8 cellular contexts compared by ENCODE assay signal in the genomic region with DNA sequence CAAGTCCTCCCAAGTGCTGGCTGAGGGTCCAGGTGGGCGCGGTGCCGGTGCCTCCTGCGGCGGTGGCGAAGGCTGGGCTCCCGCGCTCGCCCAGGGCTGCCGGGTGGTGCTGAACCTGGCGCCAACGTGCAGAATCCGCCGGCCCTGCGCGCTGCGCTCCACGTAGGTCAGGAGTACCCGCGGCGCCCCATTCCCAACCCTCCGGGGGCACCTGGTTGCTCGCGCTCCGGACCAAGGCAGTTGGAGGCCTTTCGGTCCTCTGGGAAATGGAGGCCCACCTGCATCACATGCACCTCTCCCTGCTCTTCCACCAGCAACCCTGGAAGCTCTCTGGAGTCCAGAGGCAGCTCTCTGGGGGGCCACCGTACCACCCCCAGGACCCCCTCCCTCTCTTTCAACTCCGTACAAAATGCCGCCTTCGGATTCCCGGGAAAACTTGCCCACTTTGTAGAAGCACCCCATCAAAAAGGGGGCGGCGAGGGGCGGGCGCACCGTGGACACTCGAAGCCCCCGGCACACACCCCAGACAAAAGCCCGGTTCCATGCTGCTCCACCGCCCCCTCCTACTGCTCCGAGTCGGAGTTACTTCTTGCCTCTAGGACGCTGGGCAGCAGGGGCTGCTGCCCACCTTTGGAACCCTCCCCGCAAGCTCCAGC.
DNase-seq lines count a peak whose midpoint lies in the region; ATAC-seq and TF ChIP-seq lines count a peak whose summit lies in the region.

No MANE protein-coding gene starts in this region.

- ATAC-seq in HG02610 (IDR thresholded peaks at IDR 0.05; ENCODE audit: unreplicated experiment) (peak; percentile 23), GM21360 (IDR thresholded peaks at IDR 0.05; ENCODE audit: unreplicated experiment) (no peak), GM19467 (IDR thresholded peaks at IDR 0.05; ENCODE audit: unreplicated experiment) (no peak)

- CTCF ChIA-PET in GM10248 (lab: Yijun Ruan, JAX), result interaction anchor here (0.7 to 2.1 kb wide), 9 partner anchors 9 to 197 kb away, joined by 3 to 9 read pairs (median 6); partner anchors contain the start of gene CCDC6

- no peak overlapping the region for H3K27ac ChIP-seq in SK-N-MC

- TF ChIP-seq CTCF in GM10248 (IDR thresholded peaks at IDR 0.05; ENCODE audit: control extremely low read depth, extremely low read depth, low read depth, missing control alignments) (no peak), nephron (IDR thresholded peaks at IDR 0.05; ENCODE audit: unreplicated experiment in 3 of 3) (no peak)

- no peaks in the 10 kb centered on the region for H3K36me3 ChIP-seq in SK-N-MC (ENCODE audit: insufficient read depth, low read length)

- H3K36me3 Mint-ChIP-seq in nephron (ENCODE audit: low read depth), result peaks cover 4% of the 10 kb centered on the region

- no peak for TF ChIP-seq POLR2A in erythroblast (IDR thresholded peaks at IDR 0.05; ENCODE audit: low read length)

- no peak overlapping the region for H3K27ac Mint-ChIP-seq in nephron

- peak overlapping the region; percentile 71 for H3K4me3 ChIP-seq in SK-N-MC

- H3K4me1 Mint-ChIP-seq in nephron, result peaks cover 8% of the 10 kb centered on the region

- no peak overlapping the region for H3K9ac ChIP-seq in SK-N-MC (ENCODE audit: insufficient read length)

- POLR2A ChIA-PET in GM10248 (lab: Yijun Ruan, JAX), result interaction anchor here (0.6 kb wide), 1 partner anchor 14 kb away, joined by 10 read pairs; no protein-coding TSS in a partner anchor

- peaks cover 21% of the 10 kb centered on the region for H3K27me3 Mint-ChIP-seq in nephron (ENCODE audit: low read depth)

- no peaks in the 10 kb centered on the region for H3K9me3 ChIP-seq in SK-N-MC (ENCODE audit: low read depth, low read length)

- peak; percentile 46 for DNase-seq in GM10248 (ENCODE audit: extremely low spot score)
- DNase-seq in SK-N-MC (ENCODE audit: low read depth, low spot score), result no peak
- DNase-seq in erythroblast (lab: John Stamatoyannopoulos, UW), result peak; percentile 27 to 36
- DNase-seq in OCI-M1 (lab: John Stamatoyannopoulos, UW), result no peak

- H3K9me3 Mint-ChIP-seq in nephron, result no peaks in the 10 kb centered on the region

- peak overlapping the region; percentile 87 to 93 (median 93) for H3K4me3 Mint-ChIP-seq in nephron

Comparison
In these comparisons a context has a peak if more than half of its experiments do, and no peak if none do; other contexts are left out.
1. DNase-seq: peak in GM10248 (single experiment) and erythroblast (2 of 2); none in SK-N-MC (single experiment) and OCI-M1 (single experiment).